In genomic region chr3:165359005-165359404, GRCh38 we compare ENCODE assay signal across 18 cellular contexts.
"Had no signal": no experiment of that assay in that cellular context is flagged by ENCODE, and none has a peak within 500 bp of the region (broad histone marks: within the 10 kb centered on the region; RNA-seq: fewer than 3 reads in every experiment).

No MANE protein-coding gene starts in this region.

- ATAC-seq: foreskin keratinocyte; lower lobe of right lung; natural killer cell; pancreas; right cardiac atrium; stimulated activated effector memory CD8-positive, alpha-beta T cell treated with anti-CD3 and anti-CD28 coated beads, Interleukin-12 subunit alpha, Interleukin-12 subunit beta, amount 100 ng/mL, for 72 hours; stimulated activated naive CD8-positive, alpha-beta T cell treated with anti-CD3 and anti-CD28 coated beads, Interleukin-15, Interleukin-2, amounts not matched to agents 100 U/mL and 50 U/mL, for 24 hours had no signal

- H3K27me3 ChIP-seq: foreskin keratinocyte, pancreas, suprapubic skin, thyroid gland had no signal

- H3K4me3 ChIP-seq: left ventricle myocardium inferior, lower lobe of right lung, pancreas, smooth muscle cell, suprapubic skin, thyroid gland had no signal

- H3K36me3 ChIP-seq: left ventricle myocardium inferior, lower lobe of right lung, pancreas, suprapubic skin, thyroid gland had no signal

- H3K4me2 ChIP-seq: smooth muscle cell had no signal

- DNase-seq: effector CD4-positive, alpha-beta T cell; endodermal cell; erythroblast; foreskin keratinocyte; immature natural killer cell; left ventricle myocardium inferior; lower lobe of right lung; natural killer cell; occipital lobe; pancreas; right cardiac atrium; stimulated activated CD4-positive, alpha-beta T cell treated with anti-CD3 and anti-CD28 coated beads, Interleukin-2, amount 100 ng/mL, for 48 hours; stimulated activated CD8-positive, alpha-beta memory T cell treated with anti-CD3 and anti-CD28 coated beads, Interleukin-4, amount 100 ng/mL, for 48 hours; stimulated activated naive CD8-positive, alpha-beta T cell treated with anti-CD3 and anti-CD28 coated beads, Interleukin-15, Interleukin-2, amounts not matched to agents 100 U/mL and 50 U/mL, for 24 hours; thyroid gland had no signal

- H3K9me3 ChIP-seq: lower lobe of right lung, pancreas, suprapubic skin, thyroid gland had no signal

- H3K27ac ChIP-seq: foreskin keratinocyte, left ventricle myocardium inferior, lower lobe of right lung, pancreas, suprapubic skin, thyroid gland had no signal
